Comparison of ENCODE assay signal across 8 cellular contexts in genomic region chr19:7488736-7489353, GRCh38. TPM values are rescaled to one million over a fixed set of nuclear protein-coding genes. Genes with fewer than 3 reads are reported as not detected.
DNase-seq lines count a peak whose midpoint lies in the region; ATAC-seq and TF ChIP-seq lines count a peak whose summit lies in the region.

PEX11G (minus strand) TSS chr19:7489035; CDS start chr19:7489010, 25 bp downstream.

- intact Hi-C loops in left lung (cut with DNase I): no loop called here

- no peaks in the 10 kb centered on the region for H3K27me3 ChIP-seq in left lung

- TF ChIP-seq CTCF in left lung (IDR thresholded peaks at IDR 0.05): no peak

- ATAC-seq in HG02798 (IDR thresholded peaks at IDR 0.05; ENCODE audit: poor library complexity, unreplicated experiment) (peak; percentile 85), left lung (peak; percentile 96), HG03571 (IDR thresholded peaks at IDR 0.05; ENCODE audit: unreplicated experiment) (no peak)

- DNase-seq in Daoy (ENCODE audit: low read depth): peak; percentile 89
- DNase-seq in NCI-H226: peak; percentile 76
- DNase-seq in activated CD4-positive, alpha-beta T cell treated with anti-CD3 and anti-CD28 coated beads, Interleukin-2, amount 50 U/mL, for 1 hour: peak; percentile 90
- DNase-seq in dedifferentiated amniotic fluid mesenchymal stem cell (ENCODE audit: extremely low spot score): peak; percentile 52
- peak; percentile 90 to 99 for DNase-seq in left lung
- peak; percentile 92 to 95 for DNase-seq in stimulated activated CD4-positive, alpha-beta T cell treated with anti-CD3 and anti-CD28 coated beads, Interleukin-2, amount 100 ng/mL, for 24 hours

- no peaks in the 10 kb centered on the region for H3K9me3 ChIP-seq in left lung

- H3K4me1 ChIP-seq in left lung: peaks cover 4 to 53% of the 10 kb centered on the region in 2 donors

- H3K4me3 ChIP-seq in left lung: peak within 1 kb of the TSS; percentile 52 to 54

- no peaks in the 10 kb centered on the region for H3K36me3 ChIP-seq in left lung

- H3K27ac ChIP-seq in left lung: peak within 1 kb of the TSS; percentile 85 to 88

RNA-seq across cellular contexts. Expression of gene PEX11G, which starts in this region (rescaled TPM):
- total RNA-seq in Daoy (2014; rRNA removed; shearing (Covaris generic)): 0.60 and 1.0 TPM in 2 replicates
- 1 to 10 TPM; 3.6 to 4.6 TPM for total RNA-seq in left lung
